In genomic region chr10:28177944-28178637, GRCh38 we compare ENCODE assay signal across 8 cellular contexts.
A peak's percentile ranks its signal among the peaks of the same experiment; 100 is the strongest.
DNase-seq lines count a peak whose midpoint lies in the region; ATAC-seq and TF ChIP-seq lines count a peak whose summit lies in the region.

No MANE protein-coding gene starts in this region.

- intact Hi-C loops in psoas muscle (cut with DNase I), result loop anchor here in 1 of 2 donors (5.0 to 10.0 kb wide), 2 partner anchors 53 to 621 kb away; no protein-coding TSS in a partner anchor

- no peak overlapping the region for H3K4me3 ChIP-seq in AG10803 (ENCODE audit: low read length)
- H3K4me3 ChIP-seq in MG63, result peak overlapping the region; percentile 33
- peak overlapping the region; percentile 64 for H3K4me3 ChIP-seq in coronary artery
- H3K4me3 ChIP-seq in psoas muscle, result peak overlapping the region; percentile 36

- ATAC-seq in GM19438 (IDR thresholded peaks at IDR 0.05; ENCODE audit: low read depth, unreplicated experiment) (peak; percentile 56), psoas muscle (no peak)

- H3K36me3 ChIP-seq in MG63 (no peaks in the 10 kb centered on the region), psoas muscle (ENCODE audit: insufficient read depth in 1 of 2, low read depth in 1 of 2) (no peaks in the 10 kb centered on the region)

- H3K9me3 ChIP-seq in MG63 (no peaks in the 10 kb centered on the region), psoas muscle (no peaks in the 10 kb centered on the region)

- DNase-seq in AG10803 (ENCODE audit: low read depth) (peak; percentile 10), MG63 (no peak), coronary artery (ENCODE audit: low spot score) (no peak), psoas muscle (no peak), NCI-H345 (lab: John Stamatoyannopoulos, UW) (no peak), activated gamma-delta T cell (lab: John Stamatoyannopoulos, UW) (no peak), nucleus accumbens (lab: John Stamatoyannopoulos, UW) (no peak)

- 56 to 79% (median 59%) methylated on average over 4 of the region's 4 CpGs for WGBS in psoas muscle, 3 donors

- no peaks in the 10 kb centered on the region for H3K27me3 ChIP-seq in MG63
- H3K27me3 ChIP-seq in psoas muscle (ENCODE audit: insufficient read depth in 3 of 3, low read length in 2 of 3), result no peaks in the 10 kb centered on the region

- TF ChIP-seq CTCF in AG10803 (conservative IDR thresholded peaks at IDR 0.05; ENCODE audit: low read length) (no peak), coronary artery (IDR thresholded peaks at IDR 0.05) (no peak), psoas muscle (IDR thresholded peaks at IDR 0.05) (no peak)

- peaks cover 16% of the 10 kb centered on the region for H3K4me1 ChIP-seq in psoas muscle

- H3K27ac ChIP-seq in coronary artery (peak overlapping the region; percentile 70 to 79), psoas muscle (no peak overlapping the region)
